Comparison of ENCODE assay signal across 1 cellular context in the genomic region with DNA sequence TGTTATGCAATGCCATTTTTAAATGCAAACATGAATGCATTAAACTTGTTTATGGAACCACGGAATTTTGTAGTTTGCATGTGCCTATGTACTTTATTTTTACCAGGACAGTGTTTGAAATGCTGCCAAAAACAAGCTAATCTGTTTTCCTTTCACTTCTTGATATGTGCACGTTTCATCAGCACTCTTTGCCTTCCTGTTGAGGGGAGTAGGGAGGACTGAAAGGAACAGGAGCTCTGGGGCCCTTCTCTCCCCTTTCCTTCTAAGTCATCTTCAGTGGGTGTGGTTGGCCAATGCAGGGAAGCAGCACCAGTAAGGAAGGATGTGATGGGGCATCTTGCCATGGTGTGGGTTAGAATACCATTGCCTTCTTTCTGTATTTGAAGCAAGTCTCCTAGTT.
TF ChIP-seq lines count a peak whose summit lies in the region.

No MANE protein-coding gene starts in this region.

TF ChIP-seq in HepG2, 621 proteins besides CTCF, POLR2A, EP300 and RAD21:
- TF ChIP-seq ZNF263 (CRISPR knock-in tag; IDR thresholded peaks at IDR 0.05), result peak; percentile 71
- TF ChIP-seq CHCHD3 (CRISPR knock-in tag; IDR thresholded peaks at IDR 0.05), result no peak
